In the genomic region with DNA sequence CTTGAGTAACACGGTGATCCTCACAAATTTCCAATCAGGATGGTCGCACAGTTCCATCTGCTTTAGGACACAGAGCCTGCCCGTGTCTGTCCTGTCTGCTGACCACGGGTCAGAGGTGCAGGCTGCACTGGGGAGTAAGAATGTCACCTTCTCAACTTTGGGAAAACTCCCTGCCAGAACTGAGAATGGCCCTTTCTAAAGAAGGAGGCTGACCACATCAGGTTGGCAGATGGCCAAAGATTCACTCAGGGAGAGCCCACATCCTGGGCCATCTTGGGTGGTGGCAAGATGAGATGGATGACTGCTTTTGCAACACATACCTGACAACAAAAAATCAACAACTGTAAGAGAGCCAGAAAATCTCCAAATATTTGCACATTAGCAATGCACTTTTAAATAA, we compare ENCODE assay signal across 19 cellular contexts.
DNase-seq lines count a peak whose midpoint lies in the region; ATAC-seq and TF ChIP-seq lines count a peak whose summit lies in the region.
"Had no signal": no experiment of that assay in that cellular context is flagged by ENCODE, and none has a peak within 500 bp of the region (broad histone marks: within the 10 kb centered on the region; RNA-seq: fewer than 3 reads in every experiment).

No MANE protein-coding gene starts in this region.

- H3K27me3 Mint-ChIP-seq in Caco-2 (ENCODE audit: insufficient read depth, unreplicated experiment): no peaks in the 10 kb centered on the region

- POLR2A ChIA-PET in A673 (lab: Charles Lee; ENCODE audit: low non-redundant PET): no interaction called here
- POLR2A ChIA-PET in Caco-2 (lab: Charles Lee): no interaction called here

- BruUV-seq in A673 (replicated peaks; lab: Mats Ljungman, UMichigan) (no TSS peak), Caco-2 (replicated peaks; lab: Mats Ljungman, UMichigan) (no TSS peak)

- H3K4me1 ChIP-seq in A673 (ENCODE audit: insufficient read depth, low read length, poor library complexity, severe bottlenecking): no peaks in the 10 kb centered on the region
- H3K4me1 ChIP-seq in Caco-2: no peaks in the 10 kb centered on the region
- H3K4me1 ChIP-seq: foreskin keratinocyte, left lung had no signal

- H3K36me3 Mint-ChIP-seq in Caco-2 (ENCODE audit: insufficient read depth, unreplicated experiment): no peaks in the 10 kb centered on the region

- H3K27ac ChIP-seq in A673 (ENCODE audit: low read depth, low read length, poor library complexity, severe bottlenecking): no peak overlapping the region
- H3K27ac ChIP-seq: foreskin keratinocyte, left lung had no signal

- no peaks in the 10 kb centered on the region for H3K9me3 Mint-ChIP-seq in Caco-2 (ENCODE audit: unreplicated experiment)
- H3K9me3 Mint-ChIP-seq: HFFc6 had no signal

- H3K4me3 Mint-ChIP-seq in Caco-2 (ENCODE audit: unreplicated experiment): no peak overlapping the region
- H3K4me3 Mint-ChIP-seq: HFFc6 had no signal

- TF ChIP-seq CTCF in A673 (conservative IDR thresholded peaks at IDR 0.05; ENCODE audit: low read depth, low read length) (no peak), NB4 (IDR thresholded peaks at IDR 0.05; ENCODE audit: low read depth, low read length) (no peak), choroid plexus epithelial cell (conservative IDR thresholded peaks at IDR 0.05; ENCODE audit: low read depth, low read length) (no peak), Caco-2 (IDR thresholded peaks at IDR 0.05; ENCODE audit: insufficient read depth in 1 of 2, low read depth in 1 of 2, low read length in 1 of 2, severe bottlenecking in 1 of 2, unreplicated experiment in 1 of 2) (no peak)

- no peak overlapping the region for H3K4me3 ChIP-seq in A673 (ENCODE audit: low read depth, low read length, poor library complexity, severe bottlenecking)
- no peak overlapping the region for H3K4me3 ChIP-seq in NB4 (ENCODE audit: low read depth, low read length)
- H3K4me3 ChIP-seq in choroid plexus epithelial cell (ENCODE audit: low read depth, low read length): no peak overlapping the region
- H3K4me3 ChIP-seq in Caco-2 (ENCODE audit: low read depth, low read length): no peak overlapping the region
- H3K4me3 ChIP-seq: left lung had no signal

- H3K36me3 ChIP-seq in A673 (ENCODE audit: insufficient read depth, low read length, poor library complexity, severe bottlenecking): no peaks in the 10 kb centered on the region
- H3K36me3 ChIP-seq in Caco-2 (ENCODE audit: control insufficient read depth, insufficient read depth, low read length): no peaks in the 10 kb centered on the region
- H3K36me3 ChIP-seq: left lung had no signal

- CTCF ChIA-PET in A673 (lab: Charles Lee): no interaction called here
- CTCF ChIA-PET in Caco-2 (lab: Charles Lee): no interaction called here

- no peaks in the 10 kb centered on the region for H3K4me1 Mint-ChIP-seq in Caco-2 (ENCODE audit: low read depth, unreplicated experiment)

- DNase-seq in A673 (ENCODE audit: low spot score): peak; percentile 7
- peak; percentile 28 for DNase-seq in EH (ENCODE audit: low read depth)
- DNase-seq in NB4 (ENCODE audit: low read depth): peak; percentile 67
- DNase-seq in choroid plexus epithelial cell (ENCODE audit: low read depth): peak; percentile 28
- no peak for DNase-seq in NCI-H446 treated with DMSO at 0.1 percent for 48 hours (lab: John Stamatoyannopoulos, UW)
- no peak for DNase-seq in Caco-2
- DNase-seq: activated CD4-positive, CD25-positive, alpha-beta regulatory T cell treated with anti-CD3 and anti-CD28 coated beads, Interleukin-2, amount 50 U/mL, for 72 hours; activated CD8-positive, alpha-beta memory T cell treated with anti-CD3 and anti-CD28 coated beads, Interleukin-2, amount 50 U/mL, for 4 hours; activated gamma-delta T cell; aorta; HFFc6; left lung; NCI-H1694; Right ventricle myocardium superior; stimulated activated CD4-positive, alpha-beta T cell treated with anti-CD3 and anti-CD28 coated beads, Interleukin-4, amount 100 ng/mL, for 1 hour; stimulated activated CD8-positive, alpha-beta memory T cell treated with anti-CD3 and anti-CD28 coated beads, Interleukin-4, amount 100 ng/mL, for 48 hours had no signal

- H3K27ac Mint-ChIP-seq in Caco-2 (ENCODE audit: unreplicated experiment): no peak overlapping the region
- H3K27ac Mint-ChIP-seq: HFFc6 had no signal

- TF ChIP-seq POLR2A in NB4 (IDR thresholded peaks at IDR 0.05; ENCODE audit: extremely low read depth, insufficient read length): no peak

- H3K27me3 ChIP-seq in A673 (replicated peaks; ENCODE audit: insufficient read depth, low read depth, low read length, poor library complexity) (peaks cover 2% of the 10 kb centered on the region), Caco-2 (replicated peaks; ENCODE audit: control insufficient read depth, insufficient read depth, low read length) (no peaks in the 10 kb centered on the region)
- H3K27me3 ChIP-seq: left lung had no signal

- intact Hi-C loops in A673 (cut with micrococcal nuclease; ENCODE audit: unreplicated experiment) (no loop called here), Caco-2 (cut with micrococcal nuclease; ENCODE audit: unreplicated experiment) (no loop called here)

- no peak for ATAC-seq in GM21515 (IDR thresholded peaks at IDR 0.05; ENCODE audit: unreplicated experiment)
- ATAC-seq in GM21529 (IDR thresholded peaks at IDR 0.05; ENCODE audit: unreplicated experiment): no peak
- ATAC-seq: foreskin keratinocyte, left lung had no signal

- no peaks in the 10 kb centered on the region for H3K9me3 ChIP-seq in A673 (ENCODE audit: low read depth, low read length, poor library complexity, severe bottlenecking)
- no peaks in the 10 kb centered on the region for H3K9me3 ChIP-seq in Caco-2
- H3K9me3 ChIP-seq: left lung had no signal

Comparison
In these comparisons a context has a peak if more than half of its experiments do, and no peak if none do; other contexts are left out.
1. DNase-seq: peak in A673 (single experiment), EH (single experiment), NB4 (single experiment) and choroid plexus epithelial cell (single experiment); none in NCI-H446 treated with DMSO at 0.1 percent for 48 hours (single experiment) and Caco-2 (0 of 2).